8 cellular contexts compared by ENCODE assay signal in genomic region chr3:183697123-183697609, GRCh38. TPM values are rescaled to one million over a fixed set of nuclear protein-coding genes. Genes with fewer than 3 reads are reported as not detected.
DNase-seq lines count a peak whose midpoint lies in the region; ATAC-seq and TF ChIP-seq lines count a peak whose summit lies in the region.

No MANE protein-coding gene starts in this region.

- no peak for TF ChIP-seq EP300 in gastroesophageal sphincter (IDR thresholded peaks at IDR 0.05)

- ATAC-seq in GM21723 (IDR thresholded peaks at IDR 0.05; ENCODE audit: unreplicated experiment) (peak; percentile 2), T-cell (replicated peaks in 1 of 4) (no peak), gastroesophageal sphincter (no peak), HG02852 (IDR thresholded peaks at IDR 0.05; ENCODE audit: unreplicated experiment) (no peak), HG03045 (IDR thresholded peaks at IDR 0.05; ENCODE audit: unreplicated experiment) (no peak)

- DNase-seq in T-cell (no peak), NCI-H146 treated with DMSO at 0.1 percent for 48 hours (lab: John Stamatoyannopoulos, UW; ENCODE audit: unreplicated experiment) (no peak), SW 1271 (lab: John Stamatoyannopoulos, UW) (no peak)

- peak overlapping the region; percentile 6 to 99 (median 89) for H3K27ac ChIP-seq in gastroesophageal sphincter
- H3K27ac ChIP-seq in skeletal muscle tissue (ENCODE audit: low read depth, low read length): no peak overlapping the region

- no peak for TF ChIP-seq CTCF in gastroesophageal sphincter (IDR thresholded peaks at IDR 0.05)

- peaks cover 0 to 37% (median 3%) of the 10 kb centered on the region in 3 donors for H3K4me1 ChIP-seq in gastroesophageal sphincter
- peaks cover 5 to 15% (median 13%) of the 10 kb centered on the region in 3 donors for H3K4me1 ChIP-seq in skeletal muscle tissue (ENCODE audit: control insufficient read depth in 3 of 3, insufficient read depth in 3 of 3, low read length in 3 of 3)

- no peak for TF ChIP-seq POLR2A in gastroesophageal sphincter (IDR thresholded peaks at IDR 0.05)

- CTCF ChIA-PET in T-cell (lab: Charles Lee): interaction anchor here in 1 of 2 donors (0.5 to 1.2 kb wide), 4 partner anchors 22 to 803 kb away, joined by 3 to 6 read pairs (median 4); partner anchors contain the start of gene KLHL24

- H3K27me3 Mint-ChIP-seq in T-cell: no peaks in the 10 kb centered on the region

- WGBS in gastroesophageal sphincter (ENCODE audit: low coverage in 1 of 2), 2 donors: 39 to 48% methylated on average over 2 to 4 of the region's 4 CpGs

- H3K27me3 ChIP-seq in gastroesophageal sphincter: no peaks in the 10 kb centered on the region
- no peaks in the 10 kb centered on the region for H3K27me3 ChIP-seq in skeletal muscle tissue (ENCODE audit: control insufficient read depth in 3 of 3, insufficient read depth in 3 of 3, low read length in 3 of 3)

- peak overlapping the region in 2 of 3 donors; percentile 56 to 91 for H3K9ac ChIP-seq in skeletal muscle tissue (ENCODE audit: low read depth in 1 of 3, low read length in 3 of 3)

- H3K4me1 Mint-ChIP-seq in T-cell: peaks cover 32 to 41% (median 36%) of the 10 kb centered on the region in 3 donors

- H3K9me3 Mint-ChIP-seq in T-cell: no peaks in the 10 kb centered on the region

- peaks cover 7% of the 10 kb centered on the region for H3K36me3 Mint-ChIP-seq in T-cell

- H3K4me3 Mint-ChIP-seq in T-cell: peak overlapping the region; percentile 67 to 83 (median 77)

- H3K9me3 ChIP-seq in gastroesophageal sphincter: no peaks in the 10 kb centered on the region
- no peaks in the 10 kb centered on the region for H3K9me3 ChIP-seq in skeletal muscle tissue (ENCODE audit: control insufficient read depth in 3 of 3, low read length in 3 of 3)

- peak overlapping the region; percentile 70 to 97 for H3K4me3 ChIP-seq in gastroesophageal sphincter
- peak overlapping the region; percentile 84 to 90 (median 89) for H3K4me3 ChIP-seq in skeletal muscle tissue (ENCODE audit: low read length in 3 of 3)

- H3K36me3 ChIP-seq in gastroesophageal sphincter (no peaks in the 10 kb centered on the region), skeletal muscle tissue (ENCODE audit: control insufficient read depth in 3 of 3, insufficient read depth in 3 of 3, low read length in 3 of 3) (peaks cover 0 to 2% (median 0%) of the 10 kb centered on the region in 3 donors)

- POLR2A ChIA-PET in T-cell (lab: Charles Lee): interaction anchor here in 1 of 2 donors (0.6 to 2.3 kb wide), 7 partner anchors 17 to 181 kb away, joined by 3 to 20 read pairs (median 3); partner anchors contain the start of gene KLHL24

- H3K27ac Mint-ChIP-seq in T-cell: peak overlapping the region; percentile 45 to 86

RNA-seq across cellular contexts. Expression of gene YEATS2, which starts 0.4 kb away (rescaled TPM):
- 10 to 100 TPM; 23.8 to 26.2 (median 25.2) TPM for total RNA-seq in T-cell
- total RNA-seq in gastroesophageal sphincter: 10 to 100 TPM; 19.3 to 33.1 (median 27.6) TPM
- total RNA-seq in skeletal muscle tissue: 21.4 TPM
